In genomic region chr1:11058595-11059165, GRCh38 we compare ENCODE assay signal across 9 cellular contexts. TPM values are rescaled to one million over a fixed set of nuclear protein-coding genes. Genes with fewer than 3 reads are reported as not detected.
DNase-seq lines count a peak whose midpoint lies in the region; ATAC-seq and TF ChIP-seq lines count a peak whose summit lies in the region.
"Had no signal": no experiment of that assay in that cellular context is flagged by ENCODE, and none has a peak within 500 bp of the region (broad histone marks: within the 10 kb centered on the region; RNA-seq: fewer than 3 reads in every experiment).

No MANE protein-coding gene starts in this region.

- TF ChIP-seq CTCF in Peyer's patch (IDR thresholded peaks at IDR 0.05), result no peak
- no peak for TF ChIP-seq CTCF in foreskin fibroblast (IDR thresholded peaks at IDR 0.05; ENCODE audit: low read depth, low read length)
- no peak for TF ChIP-seq CTCF in spleen (IDR thresholded peaks at IDR 0.05 in 8 of 11, conservative IDR thresholded peaks at IDR 0.05 in 3 of 11)
- TF ChIP-seq CTCF in omental fat pad (IDR thresholded peaks at IDR 0.05), result no peak

- ATAC-seq in HG03469 (IDR thresholded peaks at IDR 0.05; ENCODE audit: unreplicated experiment), result no peak
- no peak for ATAC-seq in omental fat pad (ENCODE audit: low FRiP score)
- no peak for ATAC-seq in GM21515 (IDR thresholded peaks at IDR 0.05; ENCODE audit: unreplicated experiment)

- WGBS in spleen, 5 donors, result 55 to 67% (median 64%) methylated on average over 19 to 28 of the region's 28 CpGs

- peaks cover 3 to 17% (median 13%) of the 10 kb centered on the region in 4 donors for H3K4me1 ChIP-seq in Peyer's patch
- H3K4me1 ChIP-seq in spleen, result peaks cover 14 to 49% (median 30%) of the 10 kb centered on the region in 6 donors

- H3K27ac ChIP-seq in Peyer's patch, result peak overlapping the region in 1 of 4 donors; percentile 81
- H3K27ac ChIP-seq in spleen, result peak overlapping the region in 2 of 8 donors; percentile 69 to 70

- peaks cover 0 to 25% (median 0%) of the 10 kb centered on the region in 3 donors for H3K36me3 ChIP-seq in Peyer's patch
- peaks cover 0 to 53% (median 30%) of the 10 kb centered on the region in 6 donors for H3K36me3 ChIP-seq in spleen

- H3K4me3 ChIP-seq in Peyer's patch (peak overlapping the region; percentile 90 to 99 (median 94)), foreskin fibroblast (ENCODE audit: low read depth in 1 of 2, low read length in 2 of 2) (peak overlapping the region; percentile 81 to 92), spleen (peak overlapping the region; percentile 73 to 99 (median 94))

- H3K9me3 ChIP-seq in Peyer's patch (no peaks in the 10 kb centered on the region), spleen (no peaks in the 10 kb centered on the region)

- intact Hi-C loops in spleen (cut with DNase I; ENCODE audit: low total_unique reads), result no loop called here

- DNase-seq in NCI-H748 (lab: John Stamatoyannopoulos, UW; ENCODE audit: unreplicated experiment) (peak; percentile 1), NCI-H748 treated with DMSO at 0.1 percent for 48 hours (lab: John Stamatoyannopoulos, UW) (no peak), Peyer's patch (no peak), foreskin fibroblast (no peak), spleen (no peak), omental fat pad (ENCODE audit: low spot score) (no peak)

- no peaks in the 10 kb centered on the region for H3K27me3 ChIP-seq in Peyer's patch
- H3K27me3 ChIP-seq in spleen (replicated peaks in 1 of 7), result no peaks in the 10 kb centered on the region

- no peak for TF ChIP-seq POLR2A in Peyer's patch (IDR thresholded peaks at IDR 0.05)
- no peak for TF ChIP-seq POLR2A in spleen (IDR thresholded peaks at IDR 0.05)

RNA-seq across cellular contexts. Expression of gene SRM, which starts 1.1 kb away (rescaled TPM):
- total RNA-seq in Peyer's patch, result 10 to 100 TPM in 3 of 4 donors, 1 to 10 TPM in 1; 9.3 to 38.6 (median 19.8) TPM
- total RNA-seq in spleen, result 10 to 100 TPM; 42.0 to 85.5 (median 46.2) TPM
- 100 to 1,000 TPM in 1 of 3 donors, 10 to 100 TPM in 2; 91.9 to 114 (median 98.6) TPM for polyA plus RNA-seq in spleen
- total RNA-seq in omental fat pad, result 100 to 1,000 TPM in 1 of 4 donors, 10 to 100 TPM in 3; 37.5 to 143 (median 53.8) TPM

RNA-seq across cellular contexts. Expression of gene MASP2, which starts 11.6 kb away (rescaled TPM):
- not detected for total RNA-seq in Peyer's patch
- not detected for total RNA-seq in spleen
- under 1 TPM in 1 of 3 donors, not detected in 2; 0.06 TPM for polyA plus RNA-seq in spleen
- total RNA-seq in omental fat pad, result under 1 TPM in 1 of 4 donors, not detected in 3; 0.19 TPM
- total RNA-seq: Daoy had no signal

RNA-seq across cellular contexts. Expression of gene EXOSC10, which starts 41.0 kb away (rescaled TPM):
- total RNA-seq in Peyer's patch (100 to 1,000 TPM in 1 of 4 donors, 10 to 100 TPM in 3; 55.0 to 152 (median 71.7) TPM), spleen (10 to 100 TPM; 48.2 to 66.3 (median 58.6) TPM), omental fat pad (10 to 100 TPM; 39.7 to 65.4 (median 56.9) TPM)
- 10 to 100 TPM; 27.5 to 49.6 (median 39.2) TPM for polyA plus RNA-seq in spleen

RNA-seq across cellular contexts. Expression of gene TARDBP, which starts 46.2 kb away (rescaled TPM):
- total RNA-seq in Peyer's patch (100 to 1,000 TPM; 141 to 313 (median 167) TPM), spleen (100 to 1,000 TPM; 126 to 243 (median 147) TPM), omental fat pad (100 to 1,000 TPM in 2 of 4 donors, 10 to 100 TPM in 2; 73.8 to 188 (median 124) TPM)
- polyA plus RNA-seq in spleen, result 100 to 1,000 TPM in 1 of 3 donors, 10 to 100 TPM in 2; 88.0 to 123 (median 92.4) TPM
